Comparison of ENCODE assay signal across 23 cellular contexts in the genomic region with DNA sequence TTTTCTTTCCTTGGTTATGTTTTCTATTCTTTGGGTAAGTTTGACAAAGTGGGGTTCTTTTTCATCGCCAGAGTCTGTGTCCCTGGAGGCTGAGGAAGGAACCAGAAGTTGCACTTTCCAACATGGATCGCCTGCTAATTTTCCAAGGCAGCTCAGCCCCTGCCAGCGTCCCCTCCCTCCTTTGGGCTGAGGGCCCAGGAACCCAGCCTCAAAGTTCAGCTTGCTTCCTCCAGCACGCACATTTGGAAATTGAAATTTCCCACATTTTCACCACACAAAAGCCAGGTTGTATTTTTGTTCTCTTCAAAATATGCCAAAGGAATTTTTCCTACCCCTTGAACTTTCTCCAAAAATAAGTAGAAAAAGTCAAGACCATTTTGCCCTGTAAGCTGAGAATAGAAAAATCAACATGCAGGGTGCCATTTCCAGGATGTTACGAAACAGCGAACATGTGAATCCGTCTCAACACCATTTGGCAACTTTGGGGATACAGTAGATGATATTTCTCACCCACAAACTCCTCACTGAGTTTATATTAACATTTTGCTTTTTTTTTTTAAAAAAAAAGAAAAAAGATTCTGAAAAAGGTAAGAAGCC.
DNase-seq lines count a peak whose midpoint lies in the region; TF ChIP-seq lines count a peak whose summit lies in the region.
"Had no signal": no experiment of that assay in that cellular context is flagged by ENCODE, and none has a peak within 500 bp of the region (broad histone marks: within the 10 kb centered on the region; RNA-seq: fewer than 3 reads in every experiment).

No MANE protein-coding gene starts in this region.

- TF ChIP-seq EP300 in ovary (IDR thresholded peaks at IDR 0.05), result no peak

- intact Hi-C loops in ascending aorta (cut with DNase I) (loop anchor here (5.0 to 10.0 kb wide), 5 partner anchors 75 to 523 kb away; a partner anchor contains a TSS), ovary (cut with DNase I) (loop anchor here in 1 of 4 donors (10.0 kb wide), 1 partner anchor 293 kb away; no protein-coding TSS in a partner anchor), uterus (cut with DNase I; ENCODE audit: low total_unique reads) (no loop called here)

- DNase-seq in EH (ENCODE audit: low read depth) (peak; percentile 8), ascending aorta (ENCODE audit: low spot score in 2 of 2) (no peak), foreskin fibroblast (peak; percentile 43 to 57), ovary (peak in 4 of 5 donors; percentile 42 to 70 (median 52)), DMS 273 (lab: John Stamatoyannopoulos, UW; ENCODE audit: unreplicated experiment) (no peak), D341Med (ENCODE audit: low spot score) (no peak), uterus (no peak)
- DNase-seq in activated CD4-positive, alpha-beta T cell treated with anti-CD3 and anti-CD28 coated beads for 48 hours, result no peak
- DNase-seq: activated CD8-positive, alpha-beta memory T cell treated with anti-CD3 and anti-CD28 coated beads, Interleukin-2, amount 50 U/mL, for 48 hours; activated effector memory CD4-positive, alpha-beta T cell treated with anti-CD3 and anti-CD28 coated beads, Interleukin-2, amount 50 U/mL, for 16 hours; dorsolateral prefrontal cortex; glutamatergic neuron; left colon; mucosa of descending colon; NCI-H1092 treated with DMSO at 0.1 percent for 48 hours; NCI-H2081; PC-3; stimulated activated CD8-positive, alpha-beta memory T cell treated with anti-CD3 and anti-CD28 coated beads, Interleukin-4, amount 100 ng/mL, for 48 hours; T-helper 17 cell had no signal

- H3K36me3 ChIP-seq in ascending aorta (no peaks in the 10 kb centered on the region), ovary (no peaks in the 10 kb centered on the region), uterus (no peaks in the 10 kb centered on the region)
- H3K36me3 ChIP-seq: SJSA1 had no signal

- 15 to 20% (median 18%) methylated on average over 7 of the region's 7 CpGs for WGBS in ovary, 3 donors

- peak overlapping the region; percentile 44 to 52 for H3K27ac ChIP-seq in ascending aorta
- H3K27ac ChIP-seq in ovary, result peak overlapping the region in 1 of 2 donors; percentile 34
- peak overlapping the region in 1 of 2 donors; percentile 16 for H3K27ac ChIP-seq in uterus
- H3K27ac ChIP-seq: dorsolateral prefrontal cortex, epithelial cell of prostate, SJSA1, VCaP had no signal

- H3K4me1 ChIP-seq in ascending aorta, result peaks cover 0 to 10% of the 10 kb centered on the region in 2 donors
- peaks cover 23% of the 10 kb centered on the region for H3K4me1 ChIP-seq in ovary (ENCODE audit: insufficient read depth)
- peaks cover 0 to 4% of the 10 kb centered on the region in 2 donors for H3K4me1 ChIP-seq in uterus
- H3K4me1 ChIP-seq: SJSA1 had no signal

- no peak for TF ChIP-seq POLR2A in ovary (IDR thresholded peaks at IDR 0.05)
- TF ChIP-seq POLR2A in uterus (IDR thresholded peaks at IDR 0.05), result no peak

- no peak overlapping the region for H3K4me3 ChIP-seq in ascending aorta
- H3K4me3 ChIP-seq in foreskin fibroblast (ENCODE audit: low read depth in 1 of 2, low read length in 2 of 2), result no peak overlapping the region
- no peak overlapping the region for H3K4me3 ChIP-seq in ovary
- H3K4me3 ChIP-seq in uterus, result no peak overlapping the region
- H3K4me3 ChIP-seq: dorsolateral prefrontal cortex, GM12878, mucosa of descending colon, SJSA1 had no signal

- H3K27me3 ChIP-seq in ascending aorta, result no peaks in the 10 kb centered on the region
- H3K27me3 ChIP-seq in ovary, result no peaks in the 10 kb centered on the region
- H3K27me3 ChIP-seq in uterus, result no peaks in the 10 kb centered on the region
- H3K27me3 ChIP-seq: dorsolateral prefrontal cortex, SJSA1 had no signal

- H3K9me3 ChIP-seq in ascending aorta (peaks cover 0 to 12% of the 10 kb centered on the region in 2 donors), ovary (no peaks in the 10 kb centered on the region), uterus (no peaks in the 10 kb centered on the region)
- H3K9me3 ChIP-seq: mucosa of descending colon, SJSA1 had no signal

- TF ChIP-seq CTCF in ascending aorta (IDR thresholded peaks at IDR 0.05), result no peak
- TF ChIP-seq CTCF in foreskin fibroblast (IDR thresholded peaks at IDR 0.05; ENCODE audit: low read depth, low read length), result no peak
- no peak for TF ChIP-seq CTCF in ovary (IDR thresholded peaks at IDR 0.05)
- no peak for TF ChIP-seq CTCF in uterus (IDR thresholded peaks at IDR 0.05)

Comparison
In these comparisons a context has a peak if more than half of its experiments do, and no peak if none do; other contexts are left out.
1. DNase-seq: peak in EH (single experiment), foreskin fibroblast (2 of 2) and ovary (4 of 5); none in ascending aorta (0 of 2), activated CD4-positive, alpha-beta T cell treated with anti-CD3 and anti-CD28 coated beads for 48 hours (single experiment), DMS 273 (single experiment), D341Med (single experiment) and uterus (0 of 2).